Comparison of ENCODE assay signal across 11 cellular contexts in genomic region chr2:176189666-176190641, GRCh38. TPM values are rescaled to one million over a fixed set of nuclear protein-coding genes. Genes with fewer than 3 reads are reported as not detected.
DNase-seq lines count a peak whose midpoint lies in the region; ATAC-seq and TF ChIP-seq lines count a peak whose summit lies in the region.
"Had no signal": no experiment of that assay in that cellular context is flagged by ENCODE, and none has a peak within 500 bp of the region (broad histone marks: within the 10 kb centered on the region; RNA-seq: fewer than 3 reads in every experiment).

No MANE protein-coding gene starts in this region.

- H3K36me3 Mint-ChIP-seq in activated T-cell treated with anti-CD3 and anti-CD28 coated beads, Interleukin-2, amount 50 U/mL, for 4 hours (ENCODE audit: insufficient read depth) = no peaks in the 10 kb centered on the region
- no peaks in the 10 kb centered on the region for H3K36me3 Mint-ChIP-seq in memory B cell
- no peaks in the 10 kb centered on the region for H3K36me3 Mint-ChIP-seq in T-helper 2 cell treated with Interferon-gamma antibody and Interleukin-4, amounts not matched to agents 5 μg/mL and 100 μg/mL, for 36 hours (ENCODE audit: low read depth)

- no peak for ATAC-seq in activated T-cell treated with anti-CD3 and anti-CD28 coated beads, Interleukin-2, amount 50 U/mL, for 4 hours
- ATAC-seq in memory B cell (ENCODE audit: low read depth) = no peak
- no peak for ATAC-seq in thoracic aorta (ENCODE audit: insufficient number of reproducible peaks, low FRiP score, low read depth)

- no peak for DNase-seq in activated T-cell treated with anti-CD3 and anti-CD28 coated beads, Interleukin-2, amount 50 U/mL, for 4 hours
- no peak for DNase-seq in activated T-cell treated with anti-CD3 and anti-CD28 coated beads for 4 hours
- peak; percentile 11 for DNase-seq in astrocyte of the hippocampus (ENCODE audit: low read depth, low spot score)
- DNase-seq in memory B cell (ENCODE audit: low spot score in 2 of 2) = no peak
- DNase-seq in thoracic aorta (ENCODE audit: low spot score) = no peak
- DNase-seq in T-helper 2 cell treated with Interferon-gamma antibody and Interleukin-4, amounts not matched to agents 5 μg/mL and 100 μg/mL, for 36 hours (ENCODE audit: low spot score) = no peak
- no peak for DNase-seq in HuH-7 (ENCODE audit: low spot score)
- DNase-seq in NCI-H510A (lab: John Stamatoyannopoulos, UW) = no peak
- DNase-seq: AML-193, NCI-H1694 treated with DMSO at 0.1 percent for 48 hours had no signal

- H3K4me1 Mint-ChIP-seq in activated T-cell treated with anti-CD3 and anti-CD28 coated beads, Interleukin-2, amount 50 U/mL, for 4 hours (ENCODE audit: low read depth) = peaks cover 18% of the 10 kb centered on the region
- H3K4me1 Mint-ChIP-seq in memory B cell = peaks cover 14% of the 10 kb centered on the region
- peaks cover 10% of the 10 kb centered on the region for H3K4me1 Mint-ChIP-seq in T-helper 2 cell treated with Interferon-gamma antibody and Interleukin-4, amounts not matched to agents 5 μg/mL and 100 μg/mL, for 36 hours (ENCODE audit: low read depth)

- H3K4me1 ChIP-seq in thoracic aorta (ENCODE audit: control insufficient read depth in 1 of 2, low read depth in 2 of 2) = peaks cover 14 to 28% of the 10 kb centered on the region in 2 donors

- TF ChIP-seq CTCF in thoracic aorta (IDR thresholded peaks at IDR 0.05) = no peak

- no peaks in the 10 kb centered on the region for H3K36me3 ChIP-seq in thoracic aorta

- H3K4me3 ChIP-seq in thoracic aorta = peak overlapping the region; percentile 74

- H3K9me3 ChIP-seq in thoracic aorta = no peaks in the 10 kb centered on the region

- peak overlapping the region; percentile 60 for H3K4me3 Mint-ChIP-seq in activated T-cell treated with anti-CD3 and anti-CD28 coated beads, Interleukin-2, amount 50 U/mL, for 4 hours
- peak overlapping the region; percentile 69 for H3K4me3 Mint-ChIP-seq in memory B cell
- H3K4me3 Mint-ChIP-seq in T-helper 2 cell treated with Interferon-gamma antibody and Interleukin-4, amounts not matched to agents 5 μg/mL and 100 μg/mL, for 36 hours = no peak overlapping the region

- peaks cover 71% of the 10 kb centered on the region for H3K27me3 Mint-ChIP-seq in activated T-cell treated with anti-CD3 and anti-CD28 coated beads, Interleukin-2, amount 50 U/mL, for 4 hours (ENCODE audit: low read depth)
- H3K27me3 Mint-ChIP-seq in memory B cell = peaks cover 19% of the 10 kb centered on the region
- peaks cover 81% of the 10 kb centered on the region for H3K27me3 Mint-ChIP-seq in T-helper 2 cell treated with Interferon-gamma antibody and Interleukin-4, amounts not matched to agents 5 μg/mL and 100 μg/mL, for 36 hours (ENCODE audit: low read depth)

- H3K9me3 Mint-ChIP-seq in activated T-cell treated with anti-CD3 and anti-CD28 coated beads, Interleukin-2, amount 50 U/mL, for 4 hours = no peaks in the 10 kb centered on the region
- H3K9me3 Mint-ChIP-seq in memory B cell = no peaks in the 10 kb centered on the region
- no peaks in the 10 kb centered on the region for H3K9me3 Mint-ChIP-seq in T-helper 2 cell treated with Interferon-gamma antibody and Interleukin-4, amounts not matched to agents 5 μg/mL and 100 μg/mL, for 36 hours

- no peak overlapping the region for H3K27ac Mint-ChIP-seq in memory B cell
- no peak overlapping the region for H3K27ac Mint-ChIP-seq in T-helper 2 cell treated with Interferon-gamma antibody and Interleukin-4, amounts not matched to agents 5 μg/mL and 100 μg/mL, for 36 hours

- no peak overlapping the region for H3K27ac ChIP-seq in thoracic aorta
- H3K27ac ChIP-seq: VCaP had no signal

- peaks cover 14% of the 10 kb centered on the region for H3K27me3 ChIP-seq in thoracic aorta (replicated peaks; ENCODE audit: insufficient read depth)

RNA-seq across cellular contexts. Expression of gene HOXD1, which starts 1.5 kb away (rescaled TPM):
- total RNA-seq in activated T-cell treated with anti-CD3 and anti-CD28 coated beads, Interleukin-2, amount 50 U/mL, for 4 hours = not detected
- total RNA-seq in thoracic aorta = under 1 TPM in 1 of 2 donors, not detected in 1; 0.71 TPM

RNA-seq across cellular contexts. Expression of gene HOXD3, which starts 32.8 kb away (rescaled TPM):
- total RNA-seq in activated T-cell treated with anti-CD3 and anti-CD28 coated beads, Interleukin-2, amount 50 U/mL, for 4 hours = not detected
- total RNA-seq in thoracic aorta = 1 to 10 TPM; 1.2 to 3.9 TPM

RNA-seq across cellular contexts. Expression of gene HOXD4, which starts 38.6 kb away (rescaled TPM):
- total RNA-seq in activated T-cell treated with anti-CD3 and anti-CD28 coated beads, Interleukin-2, amount 50 U/mL, for 4 hours = not detected
- 1 to 10 TPM; 4.8 to 9.3 TPM for total RNA-seq in thoracic aorta

Comparison
In these comparisons a context has a peak if more than half of its experiments do, and no peak if none do; other contexts are left out.
1. RNA of gene HOXD4, which starts 38.6 kb away (total RNA-seq): 4.8 to 9.3 TPM in thoracic aorta; not detected in activated T-cell treated with anti-CD3 and anti-CD28 coated beads, Interleukin-2, amount 50 U/mL, for 4 hours; every median in the first group is over 4 times any median in the second.